ENCODE assay signal across 7 cellular contexts in the genomic region with DNA sequence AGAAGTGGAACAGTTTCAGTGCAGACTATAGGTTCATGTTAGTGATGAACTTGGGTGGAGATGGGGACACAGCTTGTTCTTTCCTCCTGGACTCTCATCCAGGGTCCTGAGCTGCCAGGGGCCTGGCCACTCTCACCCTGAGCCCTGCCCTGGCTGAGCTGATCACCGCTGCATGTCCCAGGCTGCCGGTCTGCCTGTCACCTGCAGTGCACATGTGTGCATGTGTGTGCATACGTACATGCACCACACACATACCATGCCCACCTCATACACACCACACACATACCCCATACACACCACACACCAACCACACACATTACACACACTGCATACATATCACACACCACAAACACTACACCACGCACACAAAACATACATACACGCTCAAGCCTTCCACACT. TPM values are rescaled to one million over a fixed set of nuclear protein-coding genes. Genes with fewer than 3 reads are reported as not detected.
DNase-seq lines count a peak whose midpoint lies in the region; ATAC-seq, FAIRE-seq and TF ChIP-seq lines count a peak whose summit lies in the region.
"Not testable (repeated sequence)": the region's sequence is repeated elsewhere in the genome, so short reads cannot be mapped to it uniquely, and the experiment has no call there.

No MANE protein-coding gene starts in this region.

- not testable (repeated sequence) for H3K4me2 ChIP-seq in A549

- not testable (repeated sequence) for DNase-seq in A549 (ENCODE audit: low read depth in 1 of 2, low spot score in 1 of 2); activated naive CD8-positive, alpha-beta T cell treated with anti-CD3 and anti-CD28 coated beads, Interleukin-2, amount 10 ng/mL, durations not matched to agents 7 days and 5 days; right cardiac atrium; natural killer cell treated with Interleukin-12 subunit alpha and Interleukin-12 subunit beta and Interleukin-15 and Interleukin-18, amount 100 ng/mL, for 72 hours (ENCODE audit: low spot score)
- DNase-seq in activated CD4-positive, alpha-beta T cell treated with anti-CD3 and anti-CD28 coated beads, Interleukin-2, amount 10 ng/mL, durations not matched to agents 24 days and 14 days = peak; percentile 50
- DNase-seq in activated CD8-positive, alpha-beta memory T cell treated with anti-CD3 and anti-CD28 coated beads for 24 hours = peak; percentile 28
- DNase-seq in upper lobe of left lung = peak in 1 of 2 donors; percentile 54

- H3K27ac Mint-ChIP-seq in activated CD4-positive, alpha-beta T cell treated with anti-CD3 and anti-CD28 coated beads, Interleukin-2, amount 10 ng/mL, durations not matched to agents 24 days and 14 days = peak overlapping the region; percentile 37
- H3K27ac Mint-ChIP-seq in activated naive CD8-positive, alpha-beta T cell treated with anti-CD3 and anti-CD28 coated beads, Interleukin-2, amount 10 ng/mL, durations not matched to agents 7 days and 5 days = peak overlapping the region; percentile 73
- peak overlapping the region in 1 of 2 donors; percentile 48 for H3K27ac Mint-ChIP-seq in natural killer cell treated with Interleukin-12 subunit alpha and Interleukin-12 subunit beta and Interleukin-15 and Interleukin-18, amount 100 ng/mL, for 72 hours

- not testable (repeated sequence) for H3K27ac ChIP-seq in A549; right cardiac atrium (ENCODE audit: low read length); upper lobe of left lung

- ATAC-seq in A549 (peak; percentile 49 to 53; a peak in 4 of 6 replicates), right cardiac atrium (peak; percentile 29 to 36), upper lobe of left lung (ENCODE audit: low FRiP score in 2 of 2) (peak; percentile 48 to 80)
- not testable (repeated sequence) for ATAC-seq in activated naive CD8-positive, alpha-beta T cell treated with anti-CD3 and anti-CD28 coated beads, Interleukin-2, amount 10 ng/mL, durations not matched to agents 7 days and 5 days (ENCODE audit: low read depth)
- peak; percentile 11 to 66 for ATAC-seq in natural killer cell treated with Interleukin-12 subunit alpha and Interleukin-12 subunit beta and Interleukin-15 and Interleukin-18, amount 100 ng/mL, for 72 hours

- not testable (repeated sequence) for H3K9me3 ChIP-seq in A549; right cardiac atrium (ENCODE audit: control insufficient read depth, low read length); upper lobe of left lung

- not testable (repeated sequence) for H3K27me3 ChIP-seq in right cardiac atrium (ENCODE audit: control insufficient read depth, insufficient read depth); upper lobe of left lung

- FAIRE-seq in A549 (lab: Jason Lieb, UNC) = not testable (repeated sequence)

- H3K4me3 ChIP-seq in A549; right cardiac atrium (ENCODE audit: low read length); upper lobe of left lung: not testable (repeated sequence)

- 81% methylated on average over 3 of the region's 5 CpGs for WGBS in A549 (ENCODE audit: missing lambda C conversion rate)
- 91% methylated on average over 3 of the region's 5 CpGs for WGBS in right cardiac atrium
- WGBS in upper lobe of left lung, 2 donors = 100% methylated on average over 3 of the region's 5 CpGs; no CpG with 5 or more reads in 1 of the 2 donors

- TF ChIP-seq POLR2A in A549 (IDR thresholded peaks at IDR 0.05; ENCODE audit: low read length); upper lobe of left lung (IDR thresholded peaks at IDR 0.05): not testable (repeated sequence)

- intact Hi-C loops in activated CD4-positive, alpha-beta T cell treated with anti-CD3 and anti-CD28 coated beads, Interleukin-2, amount 10 ng/mL, durations not matched to agents 24 days and 14 days (cut with micrococcal nuclease); right cardiac atrium (cut with DNase I): not testable (repeated sequence)

- H3K4me1 ChIP-seq in A549; right cardiac atrium (ENCODE audit: control insufficient read depth, insufficient read depth, low read length); upper lobe of left lung: not testable (repeated sequence)

- H3K4me3 Mint-ChIP-seq in activated CD4-positive, alpha-beta T cell treated with anti-CD3 and anti-CD28 coated beads, Interleukin-2, amount 10 ng/mL, durations not matched to agents 24 days and 14 days; activated naive CD8-positive, alpha-beta T cell treated with anti-CD3 and anti-CD28 coated beads, Interleukin-2, amount 10 ng/mL, durations not matched to agents 7 days and 5 days; natural killer cell treated with Interleukin-12 subunit alpha and Interleukin-12 subunit beta and Interleukin-15 and Interleukin-18, amount 100 ng/mL, for 72 hours: not testable (repeated sequence)

- not testable (repeated sequence) for TF ChIP-seq RAD21 in A549 (conservative IDR thresholded peaks at IDR 0.05 in 1 of 2, IDR thresholded peaks at IDR 0.05 in 1 of 2)

- not testable (repeated sequence) for H3K4me1 Mint-ChIP-seq in activated CD4-positive, alpha-beta T cell treated with anti-CD3 and anti-CD28 coated beads, Interleukin-2, amount 10 ng/mL, durations not matched to agents 24 days and 14 days; activated naive CD8-positive, alpha-beta T cell treated with anti-CD3 and anti-CD28 coated beads, Interleukin-2, amount 10 ng/mL, durations not matched to agents 7 days and 5 days; natural killer cell treated with Interleukin-12 subunit alpha and Interleukin-12 subunit beta and Interleukin-15 and Interleukin-18, amount 100 ng/mL, for 72 hours (ENCODE audit: low read depth in 2 of 2)

- H3K36me3 Mint-ChIP-seq in activated CD4-positive, alpha-beta T cell treated with anti-CD3 and anti-CD28 coated beads, Interleukin-2, amount 10 ng/mL, durations not matched to agents 24 days and 14 days (ENCODE audit: low read depth); activated naive CD8-positive, alpha-beta T cell treated with anti-CD3 and anti-CD28 coated beads, Interleukin-2, amount 10 ng/mL, durations not matched to agents 7 days and 5 days; natural killer cell treated with Interleukin-12 subunit alpha and Interleukin-12 subunit beta and Interleukin-15 and Interleukin-18, amount 100 ng/mL, for 72 hours: not testable (repeated sequence)

- POLR2A ChIA-PET in A549 (lab: Yijun Ruan, JAX); activated naive CD8-positive, alpha-beta T cell treated with anti-CD3 and anti-CD28 coated beads, Interleukin-2, amount 10 ng/mL, durations not matched to agents 7 days and 5 days (lab: Charles Lee): not testable (repeated sequence)

- H3K27me3 Mint-ChIP-seq in activated CD4-positive, alpha-beta T cell treated with anti-CD3 and anti-CD28 coated beads, Interleukin-2, amount 10 ng/mL, durations not matched to agents 24 days and 14 days; activated naive CD8-positive, alpha-beta T cell treated with anti-CD3 and anti-CD28 coated beads, Interleukin-2, amount 10 ng/mL, durations not matched to agents 7 days and 5 days; natural killer cell treated with Interleukin-12 subunit alpha and Interleukin-12 subunit beta and Interleukin-15 and Interleukin-18, amount 100 ng/mL, for 72 hours: not testable (repeated sequence)

- not testable (repeated sequence) for H3K9me3 Mint-ChIP-seq in activated CD4-positive, alpha-beta T cell treated with anti-CD3 and anti-CD28 coated beads, Interleukin-2, amount 10 ng/mL, durations not matched to agents 24 days and 14 days; activated naive CD8-positive, alpha-beta T cell treated with anti-CD3 and anti-CD28 coated beads, Interleukin-2, amount 10 ng/mL, durations not matched to agents 7 days and 5 days; natural killer cell treated with Interleukin-12 subunit alpha and Interleukin-12 subunit beta and Interleukin-15 and Interleukin-18, amount 100 ng/mL, for 72 hours

- CTCF ChIA-PET in A549 (lab: Yijun Ruan, JAX) = not testable (repeated sequence)

- TF ChIP-seq CTCF in A549 (IDR thresholded peaks at IDR 0.05); upper lobe of left lung (IDR thresholded peaks at IDR 0.05): not testable (repeated sequence)

- H3K36me3 ChIP-seq in upper lobe of left lung = not testable (repeated sequence)

- not testable (repeated sequence) for TF ChIP-seq EP300 in A549 (IDR thresholded peaks at IDR 0.05); upper lobe of left lung (IDR thresholded peaks at IDR 0.05)

RNA-seq across cellular contexts. Expression of a gene that starts 29.3 kb away (rescaled TPM):
- 38.1 and 38.8 TPM in 2 replicates for polyA plus RNA-seq in A549 (2011; rRNA removed)
- 12.8 and 15.9 TPM in 2 replicates for polyA plus RNA-seq in A549 (2012; cell fraction: cytosol; rRNA removed)
- 77.0 and 116 TPM in 2 replicates for polyA plus RNA-seq in A549 (2012; cell fraction: nucleus; rRNA removed)
- polyA plus RNA-seq in A549 (2017; fragmentation: RNase III; extraction: RNeasy Plus Mini Kit Qiagen cat#74134 plus additional on column Dnase treatment) = 49.0 to 50.9 TPM (median 50.2 TPM) in 3 replicates
- polyA minus RNA-seq in A549 (2011; rRNA and poly(A)+ RNA removed) = 12.6 and 14.0 TPM in 2 replicates
- 210 and 234 TPM in 2 replicates for total RNA-seq in activated CD4-positive, alpha-beta T cell treated with anti-CD3 and anti-CD28 coated beads, Interleukin-2, amount 10 ng/mL, durations not matched to agents 24 days and 14 days
- total RNA-seq in activated naive CD8-positive, alpha-beta T cell treated with anti-CD3 and anti-CD28 coated beads, Interleukin-2, amount 10 ng/mL, durations not matched to agents 7 days and 5 days = 100 to 1,000 TPM; 371 to 410 TPM
- 10 to 100 TPM; 11.9 to 43.6 (median 24.9) TPM for total RNA-seq in right cardiac atrium
- 21.0 TPM for polyA plus RNA-seq in right cardiac atrium
- total RNA-seq in natural killer cell treated with Interleukin-12 subunit alpha and Interleukin-12 subunit beta and Interleukin-15 and Interleukin-18, amount 100 ng/mL, for 72 hours = 100 to 1,000 TPM; 115 to 234 TPM
- 100 to 1,000 TPM in 3 of 6 donors, 10 to 100 TPM in 3; 29.8 to 788 (median 115) TPM for total RNA-seq in upper lobe of left lung
